In the genomic region with DNA sequence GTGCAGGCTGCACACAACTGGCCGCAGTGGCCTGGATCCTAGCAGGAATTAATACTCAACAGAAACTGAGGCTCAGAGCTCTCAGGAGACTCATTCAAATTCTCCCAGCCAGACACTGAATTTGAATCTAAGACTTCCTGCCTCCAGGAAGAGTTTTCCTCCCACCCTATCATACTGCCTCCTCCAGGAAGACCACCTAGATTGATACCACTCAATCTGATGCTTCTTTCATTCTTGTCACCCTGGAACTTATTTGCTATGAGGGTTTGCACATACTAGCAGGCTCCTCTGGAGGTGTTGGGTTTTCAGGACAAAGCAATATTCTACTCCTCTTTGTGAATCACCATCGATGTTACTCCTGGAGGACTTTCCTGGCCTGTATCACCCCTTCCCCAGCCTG, we compare ENCODE assay signal across 24 cellular contexts. TPM values are rescaled to one million over a fixed set of nuclear protein-coding genes. Genes with fewer than 3 reads are reported as not detected.
DNase-seq lines count a peak whose midpoint lies in the region; ATAC-seq, FAIRE-seq and TF ChIP-seq lines count a peak whose summit lies in the region.
"Had no signal": no experiment of that assay in that cellular context is flagged by ENCODE, and none has a peak within 500 bp of the region (broad histone marks: within the 10 kb centered on the region; RNA-seq: fewer than 3 reads in every experiment).

No MANE protein-coding gene starts in this region.

- peaks cover 88% of the 10 kb centered on the region for H3K4me1 Mint-ChIP-seq in brain
- H3K4me1 Mint-ChIP-seq in glutamatergic neuron (ENCODE audit: low read depth, unreplicated experiment): peaks cover 58% of the 10 kb centered on the region
- H3K4me1 Mint-ChIP-seq in type B pancreatic cell (ENCODE audit: unreplicated experiment): peaks cover 19% of the 10 kb centered on the region
- peaks cover 12% of the 10 kb centered on the region for H3K4me1 Mint-ChIP-seq in activated T-cell treated with anti-CD3 and anti-CD28 coated beads, Interleukin-2, amount 50 U/mL, for 72 hours (ENCODE audit: low read depth)

- no peak for FAIRE-seq in HepG2 (lab: Jason Lieb, UNC)
- FAIRE-seq: G401.6, GM12892, GM19239, H54 had no signal

- H3K4me1 ChIP-seq in HepG2 (ENCODE audit: insufficient read depth, low read length) (peaks cover 10% of the 10 kb centered on the region), right lobe of liver (peaks cover 0 to 13% (median 3%) of the 10 kb centered on the region in 4 donors), right atrium auricular region (peaks cover 0 to 7% of the 10 kb centered on the region in 2 donors)
- H3K4me1 ChIP-seq: HAP-1 had no signal

- H3K27me3 Mint-ChIP-seq in brain (peaks cover 5% of the 10 kb centered on the region), glutamatergic neuron (ENCODE audit: unreplicated experiment) (peaks cover 15% of the 10 kb centered on the region), type B pancreatic cell (peaks cover 43% of the 10 kb centered on the region)
- H3K27me3 Mint-ChIP-seq in activated T-cell treated with anti-CD3 and anti-CD28 coated beads, Interleukin-2, amount 50 U/mL, for 72 hours (ENCODE audit: low read depth): peaks cover 38% of the 10 kb centered on the region

- TF ChIP-seq CTCF in HepG2 (CRISPR knock-in tag; IDR thresholded peaks at IDR 0.05) (no peak), right lobe of liver (IDR thresholded peaks at IDR 0.05) (no peak), brain (conservative IDR thresholded peaks at IDR 0.05) (no peak), glutamatergic neuron (IDR thresholded peaks at IDR 0.05; ENCODE audit: partially characterized antibody, unreplicated experiment) (no peak), type B pancreatic cell (conservative IDR thresholded peaks at IDR 0.05) (no peak), right atrium auricular region (IDR thresholded peaks at IDR 0.05) (no peak)

- H3K9ac ChIP-seq in HepG2 (ENCODE audit: insufficient read depth, low read depth, low read length): no peak overlapping the region
- H3K9ac ChIP-seq: BLaER1 had no signal

- no peak overlapping the region for H3K4me3 ChIP-seq in HepG2 (replicated peaks in 1 of 3; ENCODE audit: insufficient read depth in 1 of 3, low read depth in 2 of 3, low read length in 3 of 3)
- no peak overlapping the region for H3K4me3 ChIP-seq in right lobe of liver
- no peak overlapping the region for H3K4me3 ChIP-seq in right atrium auricular region
- H3K4me3 ChIP-seq: BLaER1, GM23338, HAP-1 had no signal

- 15% methylated on average over 2 of the region's 2 CpGs for WGBS in HepG2 (ENCODE audit: low lambda C conversion rate)
- 100% methylated on average over 2 of the region's 2 CpGs for WGBS in right lobe of liver (ENCODE audit: insufficient coverage, low coverage, low lambda C conversion rate, missing lambda C conversion rate)

- intact Hi-C loops in HepG2 (cut with micrococcal nuclease; ENCODE audit: unreplicated experiment): no loop called here
- intact Hi-C loops in right lobe of liver (cut with DNase I): no loop called here

- H3K36me3 ChIP-seq in HepG2 (replicated peaks in 1 of 2; ENCODE audit: control insufficient read depth in 1 of 2, insufficient read depth in 2 of 2, low read length in 2 of 2) (no peaks in the 10 kb centered on the region), right lobe of liver (no peaks in the 10 kb centered on the region), right atrium auricular region (no peaks in the 10 kb centered on the region)
- H3K36me3 ChIP-seq: BLaER1, HAP-1 had no signal

- no peak for TF ChIP-seq EP300 in HepG2 (IDR thresholded peaks at IDR 0.05; ENCODE audit: low read depth in 2 of 2, low read length in 2 of 2)
- TF ChIP-seq EP300 in HepG2 (CRISPR knock-in tag; IDR thresholded peaks at IDR 0.05; ENCODE audit: borderline replicate concordance): no peak

- no peak for DNase-seq in HepG2 (ENCODE audit: low spot score)
- no peak for DNase-seq in right lobe of liver
- DNase-seq in glutamatergic neuron: no peak
- no peak for DNase-seq in type B pancreatic cell (ENCODE audit: extremely low spot score, unreplicated experiment)
- DNase-seq in kidney glomerular epithelial cell (lab: John Stamatoyannopoulos, UW): no peak
- no peak for DNase-seq in right atrium auricular region (ENCODE audit: low spot score)
- DNase-seq in activated T-cell treated with anti-CD3 and anti-CD28 coated beads, Interleukin-2, amount 50 U/mL, for 72 hours: no peak
- DNase-seq: 8988T; Caco-2; CD4-positive, CD25-positive, alpha-beta regulatory T cell; CD8-positive, alpha-beta T cell; DMS153; DND-41; HFFc6 had no signal

- TF ChIP-seq RAD21 in HepG2 (CRISPR knock-in tag; IDR thresholded peaks at IDR 0.05): no peak

- peaks cover 0 to 4% (median 0%) of the 10 kb centered on the region in 5 experiments for H3K9me3 Mint-ChIP-seq in brain
- H3K9me3 Mint-ChIP-seq in glutamatergic neuron (ENCODE audit: unreplicated experiment): peaks cover 14% of the 10 kb centered on the region
- H3K9me3 Mint-ChIP-seq in type B pancreatic cell: no peaks in the 10 kb centered on the region
- no peaks in the 10 kb centered on the region for H3K9me3 Mint-ChIP-seq in activated T-cell treated with anti-CD3 and anti-CD28 coated beads, Interleukin-2, amount 50 U/mL, for 72 hours
- H3K9me3 Mint-ChIP-seq: CD8-positive, alpha-beta T cell; GM23338; HFFc6 had no signal

- BruUV-seq in HepG2 (replicated peaks; lab: Mats Ljungman, UMichigan): no TSS peak

- TF ChIP-seq POLR2A in HepG2 (IDR thresholded peaks at IDR 0.05; ENCODE audit: insufficient read depth in 1 of 2, low read depth in 2 of 2, low read length in 2 of 2) (no peak), right lobe of liver (IDR thresholded peaks at IDR 0.05) (no peak)

- H3K27me3 ChIP-seq in HepG2 (ENCODE audit: control insufficient read depth in 1 of 2, insufficient read depth in 2 of 2, low read length in 2 of 2): peaks cover 27 to 83% of the 10 kb centered on the region in 2 experiments
- H3K27me3 ChIP-seq in right lobe of liver: no peaks in the 10 kb centered on the region
- no peaks in the 10 kb centered on the region for H3K27me3 ChIP-seq in right atrium auricular region
- H3K27me3 ChIP-seq: BLaER1 had no signal

- H3K4me2 ChIP-seq in HepG2 (ENCODE audit: low read depth, low read length): no peak overlapping the region
- H3K4me2 ChIP-seq: GM23338 had no signal

- no peaks in the 10 kb centered on the region for H4K20me1 ChIP-seq in HepG2 (ENCODE audit: insufficient read depth, low read length)
- H4K20me1 ChIP-seq: BLaER1 had no signal

- CTCF ChIA-PET in HepG2 (lab: Yijun Ruan, JAX; ENCODE audit: low intra/inter-chr PET ratio, low total read pairs): no interaction called here

- no peak overlapping the region for H2AFZ ChIP-seq in HepG2 (ENCODE audit: low read length)
- H2AFZ ChIP-seq: GM23338 had no signal

- in situ Hi-C loops in HepG2 (cut with HindIII; ENCODE audit: extremely low pct_ligation_motif_present, low pct_unique_long_range_greater_than_20kb): no loop called here

- ATAC-seq in HepG2: no peak
- ATAC-seq in right lobe of liver: no peak
- no peak for ATAC-seq in activated T-cell treated with anti-CD3 and anti-CD28 coated beads, Interleukin-2, amount 50 U/mL, for 72 hours (replicated peaks in 1 of 2)
- ATAC-seq: CD8-positive, alpha-beta T cell; GM23338 had no signal

- H3K79me2 ChIP-seq in HepG2 (ENCODE audit: insufficient read depth, low read length): no peaks in the 10 kb centered on the region

- H3K36me3 Mint-ChIP-seq in brain (no peaks in the 10 kb centered on the region), glutamatergic neuron (ENCODE audit: unreplicated experiment) (no peaks in the 10 kb centered on the region), type B pancreatic cell (no peaks in the 10 kb centered on the region)
- no peaks in the 10 kb centered on the region for H3K36me3 Mint-ChIP-seq in activated T-cell treated with anti-CD3 and anti-CD28 coated beads, Interleukin-2, amount 50 U/mL, for 72 hours (ENCODE audit: insufficient read depth in 2 of 2)
- H3K36me3 Mint-ChIP-seq: CD4-positive, CD25-positive, alpha-beta regulatory T cell; CD8-positive, alpha-beta T cell had no signal

- H3K27ac ChIP-seq in HepG2 (ENCODE audit: extremely low read length, insufficient read depth, low read length) (no peak overlapping the region), right lobe of liver (no peak overlapping the region), right atrium auricular region (no peak overlapping the region)
- H3K27ac ChIP-seq: BLaER1, C4-2B had no signal

- H3K27ac Mint-ChIP-seq in brain (peak overlapping the region in 4 of 5 experiments; percentile 41 to 93 (median 66)), glutamatergic neuron (ENCODE audit: unreplicated experiment) (peak overlapping the region; percentile 99), type B pancreatic cell (peak overlapping the region; percentile 63)
- no peak overlapping the region for H3K27ac Mint-ChIP-seq in activated T-cell treated with anti-CD3 and anti-CD28 coated beads, Interleukin-2, amount 50 U/mL, for 72 hours
- H3K27ac Mint-ChIP-seq: CD8-positive, alpha-beta T cell; GM23338; HFFc6 had no signal

- H3K9me3 ChIP-seq in HepG2 (ENCODE audit: low read length) (no peaks in the 10 kb centered on the region), right lobe of liver (no peaks in the 10 kb centered on the region), right atrium auricular region (no peaks in the 10 kb centered on the region)
- H3K9me3 ChIP-seq: BLaER1, Caco-2, HAP-1 had no signal

- POLR2A ChIA-PET in HepG2 (lab: Yijun Ruan, JAX): no interaction called here

- H3K4me3 Mint-ChIP-seq in brain (peak overlapping the region in 1 of 5 experiments; percentile 17), glutamatergic neuron (ENCODE audit: unreplicated experiment) (peak overlapping the region; percentile 71), type B pancreatic cell (no peak overlapping the region)
- H3K4me3 Mint-ChIP-seq in activated T-cell treated with anti-CD3 and anti-CD28 coated beads, Interleukin-2, amount 50 U/mL, for 72 hours: no peak overlapping the region
- H3K4me3 Mint-ChIP-seq: B cell; CD8-positive, alpha-beta T cell; GM23338; HFFc6 had no signal

RNA-seq across cellular contexts. Expression of a gene that starts 5.7 kb away (rescaled TPM):
- total RNA-seq in HepG2 (2016; rRNA removed; fragmentation: Illumina TruSeq; extraction: Trizol) (2,370 and 2,621 TPM in 2 replicates), right lobe of liver (100 to 1,000 TPM; 161 to 313 (median 282) TPM), glutamatergic neuron (ENCODE audit: unreplicated experiment) (600 TPM), type B pancreatic cell (ENCODE audit: low replicate concordance) (1,028 and 1,111 TPM in 2 replicates), right atrium auricular region (100 to 1,000 TPM; 212 to 310 TPM)
- 2,846 and 3,171 TPM in 2 replicates for total RNA-seq in HepG2 (2016; cell fraction: cytosol; rRNA removed; fragmentation: Illumina TruSeq; extraction: Trizol; ENCODE audit: low read depth)
- 2,344 and 2,494 TPM in 2 replicates for total RNA-seq in HepG2 (2016; cell fraction: insoluble cytoplasmic fraction; rRNA removed; fragmentation: Illumina TruSeq; extraction: Trizol)
- 4,564 and 4,636 TPM in 2 replicates for total RNA-seq in HepG2 (2016; cell fraction: membrane; rRNA removed; fragmentation: Illumina TruSeq; extraction: Trizol)
- 746 and 817 TPM in 2 replicates for total RNA-seq in HepG2 (2016; cell fraction: nucleus; rRNA removed; fragmentation: Illumina TruSeq; extraction: Trizol)
- polyA plus RNA-seq in HepG2 (2011; rRNA removed) (2,077 and 2,372 TPM in 2 replicates), brain (ENCODE audit: insufficient read depth, low read depth, low replicate concordance) (4,253 TPM)
- 407 and 1,119 TPM in 2 replicates for polyA plus RNA-seq in HepG2 (2011; cell fraction: cytosol; rRNA removed)
- 463 and 488 TPM in 2 replicates for polyA plus RNA-seq in HepG2 (2011; cell fraction: nucleus; rRNA removed)
- polyA plus RNA-seq in HepG2 (2012): 4,774 and 5,492 TPM in 2 replicates
- polyA plus RNA-seq in HepG2 (2016; cell fraction: cytosol; fragmentation: Illumina TruSeq; extraction: Trizol; ENCODE audit: low read depth): 3,783 and 3,983 TPM in 2 replicates
- polyA plus RNA-seq in HepG2 (2016; cell fraction: insoluble cytoplasmic fraction; fragmentation: Illumina TruSeq; extraction: Trizol; ENCODE audit: low read depth): 2,521 and 2,667 TPM in 2 replicates
- 4,834 and 4,888 TPM in 2 replicates for polyA plus RNA-seq in HepG2 (2016; cell fraction: membrane; fragmentation: Illumina TruSeq; extraction: Trizol; ENCODE audit: low read depth)
- 1,405 and 1,472 TPM in 2 replicates for polyA plus RNA-seq in HepG2 (2016; cell fraction: nucleus; fragmentation: Illumina TruSeq; extraction: Trizol; ENCODE audit: insufficient read depth, low read depth)
- 264 and 339 TPM in 2 replicates for polyA minus RNA-seq in HepG2 (2011; rRNA and poly(A)+ RNA removed; ENCODE audit: low replicate concordance)
- polyA minus RNA-seq in HepG2 (2011; cell fraction: cytosol; rRNA and poly(A)+ RNA removed): 484 and 523 TPM in 2 replicates
- 268 and 368 TPM in 2 replicates for polyA minus RNA-seq in HepG2 (2011; cell fraction: nucleus; rRNA and poly(A)+ RNA removed)
- 1,000 to 10,000 TPM; 1,255 to 1,305 TPM for total RNA-seq in activated T-cell treated with anti-CD3 and anti-CD28 coated beads, Interleukin-2, amount 50 U/mL, for 72 hours

RNA-seq across cellular contexts. Expression of a gene that starts 15.6 kb away (rescaled TPM):
- total RNA-seq in HepG2 (2016; rRNA removed; fragmentation: Illumina TruSeq; extraction: Trizol) (0.32 and 0.77 TPM in 2 replicates), right lobe of liver (1 to 10 TPM in 3 of 6 experiments, under 1 TPM in 3; 0.60 to 1.8 (median 1.3) TPM), glutamatergic neuron (ENCODE audit: unreplicated experiment) (121 TPM), type B pancreatic cell (ENCODE audit: low replicate concordance) (2.2 and 12.4 TPM in 2 replicates), right atrium auricular region (10 to 100 TPM; 18.2 to 26.0 TPM)
- total RNA-seq in HepG2 (2016; cell fraction: cytosol; rRNA removed; fragmentation: Illumina TruSeq; extraction: Trizol; ENCODE audit: low read depth): 0.09 and 0.20 TPM in 2 replicates
- 0.56 and 0.83 TPM in 2 replicates for total RNA-seq in HepG2 (2016; cell fraction: insoluble cytoplasmic fraction; rRNA removed; fragmentation: Illumina TruSeq; extraction: Trizol)
- 0.56 and 0.76 TPM in 2 replicates for total RNA-seq in HepG2 (2016; cell fraction: membrane; rRNA removed; fragmentation: Illumina TruSeq; extraction: Trizol)
- total RNA-seq in HepG2 (2016; cell fraction: nucleus; rRNA removed; fragmentation: Illumina TruSeq; extraction: Trizol): 0.72 and 1.6 TPM in 2 replicates
- polyA plus RNA-seq in HepG2 (2011; rRNA removed) (0.96 and 1.6 TPM in 2 replicates), brain (ENCODE audit: insufficient read depth, low read depth, low replicate concordance) (91.1 TPM)
- polyA plus RNA-seq in HepG2 (2011; cell fraction: cytosol; rRNA removed): 0.88 and 1.1 TPM in 2 replicates
- 1.7 and 2.0 TPM in 2 replicates for polyA plus RNA-seq in HepG2 (2011; cell fraction: nucleus; rRNA removed)
- polyA plus RNA-seq in HepG2 (2012): 0.34 and 1.0 TPM in 2 replicates
- 0.05 and 0.17 TPM in 2 replicates for polyA plus RNA-seq in HepG2 (2016; cell fraction: cytosol; fragmentation: Illumina TruSeq; extraction: Trizol; ENCODE audit: low read depth)
- 0.27 and 0.61 TPM in 2 replicates for polyA plus RNA-seq in HepG2 (2016; cell fraction: insoluble cytoplasmic fraction; fragmentation: Illumina TruSeq; extraction: Trizol; ENCODE audit: low read depth)
- 0.23 and 0.50 TPM in 2 replicates for polyA plus RNA-seq in HepG2 (2016; cell fraction: membrane; fragmentation: Illumina TruSeq; extraction: Trizol; ENCODE audit: low read depth)
- polyA plus RNA-seq in HepG2 (2016; cell fraction: nucleus; fragmentation: Illumina TruSeq; extraction: Trizol; ENCODE audit: insufficient read depth, low read depth): 1.9 and 2.0 TPM in 2 replicates
- polyA minus RNA-seq in HepG2 (2011; rRNA and poly(A)+ RNA removed; ENCODE audit: low replicate concordance): 3.4 and 3.8 TPM in 2 replicates
- polyA minus RNA-seq in HepG2 (2011; cell fraction: cytosol; rRNA and poly(A)+ RNA removed): 0.18 and 0.89 TPM in 2 replicates
- polyA minus RNA-seq in HepG2 (2011; cell fraction: nucleus; rRNA and poly(A)+ RNA removed): 0.52 and 1.1 TPM in 2 replicates
- 1 to 10 TPM; 5.3 to 7.2 TPM for total RNA-seq in activated T-cell treated with anti-CD3 and anti-CD28 coated beads, Interleukin-2, amount 50 U/mL, for 72 hours
